ENCODE assay signal across 1 cellular context in the genomic region with DNA sequence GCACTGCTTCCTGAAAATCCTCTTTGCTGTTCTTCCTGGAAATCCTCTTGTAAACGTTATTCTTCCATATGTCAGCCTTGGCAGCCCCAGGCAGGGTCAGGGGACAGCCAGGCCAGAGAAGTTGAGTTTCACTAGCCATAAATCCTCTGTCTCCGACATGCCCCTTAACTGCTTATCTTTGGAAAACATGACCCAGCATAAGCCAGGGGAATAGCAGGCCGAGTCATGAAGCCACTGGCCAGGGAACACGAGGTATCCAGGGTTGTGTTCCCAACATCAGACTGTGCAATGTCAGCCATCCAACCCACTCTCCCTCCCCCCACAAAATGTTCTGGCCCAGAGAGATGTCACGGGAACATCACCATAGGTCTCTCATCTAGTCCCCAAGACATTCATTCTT.
TF ChIP-seq lines count a peak whose summit lies in the region.

No MANE protein-coding gene starts in this region.

TF ChIP-seq in K562, 482 proteins besides CTCF, POLR2A, EP300 and RAD21 (continued from another document and continues in another):
- TF ChIP-seq, protein P1, sequence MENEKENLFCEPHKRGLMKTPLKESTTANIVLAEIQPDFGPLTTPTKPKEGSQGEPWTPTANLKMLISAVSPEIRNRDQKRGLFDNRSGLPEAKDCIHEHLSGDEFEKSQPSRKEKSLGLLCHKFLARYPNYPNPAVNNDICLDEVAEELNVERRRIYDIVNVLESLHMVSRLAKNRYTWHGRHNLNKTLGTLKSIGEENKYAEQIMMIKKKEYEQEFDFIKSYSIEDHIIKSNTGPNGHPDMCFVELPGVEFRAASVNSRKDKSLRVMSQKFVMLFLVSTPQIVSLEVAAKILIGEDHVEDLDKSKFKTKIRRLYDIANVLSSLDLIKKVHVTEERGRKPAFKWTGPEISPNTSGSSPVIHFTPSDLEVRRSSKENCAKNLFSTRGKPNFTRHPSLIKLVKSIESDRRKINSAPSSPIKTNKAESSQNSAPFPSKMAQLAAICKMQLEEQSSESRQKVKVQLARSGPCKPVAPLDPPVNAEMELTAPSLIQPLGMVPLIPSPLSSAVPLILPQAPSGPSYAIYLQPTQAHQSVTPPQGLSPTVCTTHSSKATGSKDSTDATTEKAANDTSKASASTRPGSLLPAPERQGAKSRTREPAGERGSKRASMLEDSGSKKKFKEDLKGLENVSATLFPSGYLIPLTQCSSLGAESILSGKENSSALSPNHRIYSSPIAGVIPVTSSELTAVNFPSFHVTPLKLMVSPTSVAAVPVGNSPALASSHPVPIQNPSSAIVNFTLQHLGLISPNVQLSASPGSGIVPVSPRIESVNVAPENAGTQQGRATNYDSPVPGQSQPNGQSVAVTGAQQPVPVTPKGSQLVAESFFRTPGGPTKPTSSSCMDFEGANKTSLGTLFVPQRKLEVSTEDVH (IDR thresholded peaks at IDR 0.05; ENCODE audit: low read depth, partially characterized antibody), result no peak
- TF ChIP-seq, protein P2, sequence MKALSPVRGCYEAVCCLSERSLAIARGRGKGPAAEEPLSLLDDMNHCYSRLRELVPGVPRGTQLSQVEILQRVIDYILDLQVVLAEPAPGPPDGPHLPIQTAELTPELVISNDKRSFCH (CRISPR knock-in tag; IDR thresholded peaks at IDR 0.05), result no peak
- TF ChIP-seq, protein P2 (tag; IDR thresholded peaks at IDR 0.05), result no peak
- TF ChIP-seq NR2C1 (IDR thresholded peaks at IDR 0.05) (no peak), NR2C1 (tag; IDR thresholded peaks at IDR 0.05) (peak; percentile 81), JUND (IDR thresholded peaks at IDR 0.05; ENCODE audit: borderline replicate concordance, low read depth, low read length) (no peak), JUND (tag; IDR thresholded peaks at IDR 0.05; ENCODE audit: borderline replicate concordance, low read depth, low read length) (peak; percentile 56; the same call in 2 of the 3 replicates), ZNF316 (IDR thresholded peaks at IDR 0.05) (0 out of 2 replicates have a peak, but pooled peaks have one; percentile 11), ZNF239 (CRISPR knock-in tag; IDR thresholded peaks at IDR 0.05) (no peak), FOXA3 (CRISPR knock-in tag; conservative IDR thresholded peaks at IDR 0.05 in 1 of 2, IDR thresholded peaks at IDR 0.05 in 1 of 2) (no peak), POLR2AphosphoS2 (IDR thresholded peaks at IDR 0.05; ENCODE audit: low read length) (no peak), ETV1 (tag; conservative IDR thresholded peaks at IDR 0.05; ENCODE audit: low read depth) (0 out of 2 replicates have a peak, but pooled peaks have one; percentile 4), EZH2 (IDR thresholded peaks at IDR 0.05; ENCODE audit: borderline replicate concordance, low read depth, low read length) (no peak), TCF3 (CRISPR knock-in tag; IDR thresholded peaks at IDR 0.05) (no peak), MBD2 (IDR thresholded peaks at IDR 0.05; ENCODE audit: borderline replicate concordance, low read depth) (no peak), BCL6 (CRISPR knock-in tag; IDR thresholded peaks at IDR 0.05) (no peak), SMARCA4 (IDR thresholded peaks at IDR 0.05) (peak; percentile 39; the same call in 1 of the 2 replicates), ZNF174 (CRISPR knock-in tag; IDR thresholded peaks at IDR 0.05) (no peak), ZNF57 (CRISPR knock-in tag; IDR thresholded peaks at IDR 0.05) (no peak), MAFF (IDR thresholded peaks at IDR 0.05; ENCODE audit: low read length) (peak; percentile 32; the same call in 1 of the 2 replicates), CEBPG (CRISPR knock-in tag; IDR thresholded peaks at IDR 0.05) (no peak), CEBPG (tag; conservative IDR thresholded peaks at IDR 0.05 in 1 of 2, IDR thresholded peaks at IDR 0.05 in 1 of 2) (no peak), POLR2AphosphoS5 (IDR thresholded peaks at IDR 0.05; ENCODE audit: control insufficient read depth, insufficient read depth, low read depth, low read length) (no peak), CBFA2T3 (IDR thresholded peaks at IDR 0.05) (peak; percentile 41; the same call in 1 of the 2 replicates), FOXK2 (conservative IDR thresholded peaks at IDR 0.05 in 1 of 2, IDR thresholded peaks at IDR 0.05 in 1 of 2; ENCODE audit: low read depth in 2 of 2) (no peak), MEF2A (IDR thresholded peaks at IDR 0.05; ENCODE audit: control insufficient read depth, low read depth, low read length) (no peak), ZNF431 (CRISPR knock-in tag; IDR thresholded peaks at IDR 0.05) (no peak), NR2C2 (CRISPR knock-in tag; IDR thresholded peaks at IDR 0.05) (no peak), NR2C2 (tag; IDR thresholded peaks at IDR 0.05) (peak; percentile 83), ZNF76 (CRISPR knock-in tag; IDR thresholded peaks at IDR 0.05; ENCODE audit: borderline replicate concordance) (no peak), YY1 (IDR thresholded peaks at IDR 0.05; ENCODE audit: borderline replicate concordance in 1 of 3, control insufficient read depth in 1 of 3, extremely low read depth in 1 of 3, insufficient read depth in 3 of 3, insufficient read length in 1 of 3, insufficient replicate concordance in 2 of 3, low read depth in 1 of 3, low read length in 2 of 3) (no peak), ZNF184 (CRISPR knock-in tag; IDR thresholded peaks at IDR 0.05) (no peak), RCOR1 (IDR thresholded peaks at IDR 0.05; ENCODE audit: borderline replicate concordance in 1 of 2, low read depth in 2 of 2, low read length in 2 of 2) (peak in 1 of 2 experiments; percentile 25; a peak in 1 of 4 replicates), RBM34 (IDR thresholded peaks at IDR 0.05; ENCODE audit: borderline replicate concordance, insufficient read depth, low read length) (no peak), ZNF354B (CRISPR knock-in tag; IDR thresholded peaks at IDR 0.05) (no peak), HDAC3 (IDR thresholded peaks at IDR 0.05; ENCODE audit: borderline replicate concordance, partially characterized antibody) (no peak), NR4A1 (CRISPR knock-in tag; IDR thresholded peaks at IDR 0.05) (no peak), NR4A1 (tag; IDR thresholded peaks at IDR 0.05) (peak; percentile 55; the same call in 1 of the 2 replicates), NELFE (IDR thresholded peaks at IDR 0.05; ENCODE audit: insufficient read depth, insufficient read length) (no peak), ZEB2 (IDR thresholded peaks at IDR 0.05) (no peak)
- TF ChIP-seq, protein P3, sequence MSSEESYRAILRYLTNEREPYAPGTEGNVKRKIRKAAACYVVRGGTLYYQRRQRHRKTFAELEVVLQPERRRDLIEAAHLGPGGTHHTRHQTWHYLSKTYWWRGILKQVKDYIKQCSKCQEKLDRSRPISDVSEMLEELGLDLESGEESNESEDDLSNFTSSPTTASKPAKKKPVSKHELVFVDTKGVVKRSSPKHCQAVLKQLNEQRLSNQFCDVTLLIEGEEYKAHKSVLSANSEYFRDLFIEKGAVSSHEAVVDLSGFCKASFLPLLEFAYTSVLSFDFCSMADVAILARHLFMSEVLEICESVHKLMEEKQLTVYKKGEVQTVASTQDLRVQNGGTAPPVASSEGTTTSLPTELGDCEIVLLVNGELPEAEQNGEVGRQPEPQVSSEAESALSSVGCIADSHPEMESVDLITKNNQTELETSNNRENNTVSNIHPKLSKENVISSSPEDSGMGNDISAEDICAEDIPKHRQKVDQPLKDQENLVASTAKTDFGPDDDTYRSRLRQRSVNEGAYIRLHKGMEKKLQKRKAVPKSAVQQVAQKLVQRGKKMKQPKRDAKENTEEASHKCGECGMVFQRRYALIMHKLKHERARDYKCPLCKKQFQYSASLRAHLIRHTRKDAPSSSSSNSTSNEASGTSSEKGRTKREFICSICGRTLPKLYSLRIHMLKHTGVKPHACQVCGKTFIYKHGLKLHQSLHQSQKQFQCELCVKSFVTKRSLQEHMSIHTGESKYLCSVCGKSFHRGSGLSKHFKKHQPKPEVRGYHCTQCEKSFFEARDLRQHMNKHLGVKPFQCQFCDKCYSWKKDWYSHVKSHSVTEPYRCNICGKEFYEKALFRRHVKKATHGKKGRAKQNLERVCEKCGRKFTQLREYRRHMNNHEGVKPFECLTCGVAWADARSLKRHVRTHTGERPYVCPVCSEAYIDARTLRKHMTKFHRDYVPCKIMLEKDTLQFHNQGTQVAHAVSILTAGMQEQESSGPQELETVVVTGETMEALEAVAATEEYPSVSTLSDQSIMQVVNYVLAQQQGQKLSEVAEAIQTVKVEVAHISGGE (CRISPR knock-in tag; IDR thresholded peaks at IDR 0.05), result peak in 1 of 3 experiments; percentile 58; a peak in 1 of 6 replicates
- TF ChIP-seq, protein P4, sequence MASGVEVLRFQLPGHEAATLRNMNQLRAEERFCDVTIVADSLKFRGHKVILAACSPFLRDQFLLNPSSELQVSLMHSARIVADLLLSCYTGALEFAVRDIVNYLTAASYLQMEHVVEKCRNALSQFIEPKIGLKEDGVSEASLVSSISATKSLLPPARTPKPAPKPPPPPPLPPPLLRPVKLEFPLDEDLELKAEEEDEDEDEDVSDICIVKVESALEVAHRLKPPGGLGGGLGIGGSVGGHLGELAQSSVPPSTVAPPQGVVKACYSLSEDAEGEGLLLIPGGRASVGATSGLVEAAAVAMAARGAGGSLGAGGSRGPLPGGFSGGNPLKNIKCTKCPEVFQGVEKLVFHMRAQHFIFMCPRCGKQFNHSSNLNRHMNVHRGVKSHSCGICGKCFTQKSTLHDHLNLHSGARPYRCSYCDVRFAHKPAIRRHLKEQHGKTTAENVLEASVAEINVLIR (CRISPR knock-in tag; IDR thresholded peaks at IDR 0.05), result no peak
- TF ChIP-seq, protein P5, sequence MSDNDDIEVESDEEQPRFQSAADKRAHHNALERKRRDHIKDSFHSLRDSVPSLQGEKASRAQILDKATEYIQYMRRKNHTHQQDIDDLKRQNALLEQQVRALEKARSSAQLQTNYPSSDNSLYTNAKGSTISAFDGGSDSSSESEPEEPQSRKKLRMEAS (CRISPR knock-in tag; IDR thresholded peaks at IDR 0.05), result no peak
- TF ChIP-seq, protein P6, sequence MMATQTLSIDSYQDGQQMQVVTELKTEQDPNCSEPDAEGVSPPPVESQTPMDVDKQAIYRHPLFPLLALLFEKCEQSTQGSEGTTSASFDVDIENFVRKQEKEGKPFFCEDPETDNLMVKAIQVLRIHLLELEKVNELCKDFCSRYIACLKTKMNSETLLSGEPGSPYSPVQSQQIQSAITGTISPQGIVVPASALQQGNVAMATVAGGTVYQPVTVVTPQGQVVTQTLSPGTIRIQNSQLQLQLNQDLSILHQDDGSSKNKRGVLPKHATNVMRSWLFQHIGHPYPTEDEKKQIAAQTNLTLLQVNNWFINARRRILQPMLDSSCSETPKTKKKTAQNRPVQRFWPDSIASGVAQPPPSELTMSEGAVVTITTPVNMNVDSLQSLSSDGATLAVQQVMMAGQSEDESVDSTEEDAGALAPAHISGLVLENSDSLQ (IDR thresholded peaks at IDR 0.05), result peak; percentile 91
- TF ChIP-seq, protein P7, sequence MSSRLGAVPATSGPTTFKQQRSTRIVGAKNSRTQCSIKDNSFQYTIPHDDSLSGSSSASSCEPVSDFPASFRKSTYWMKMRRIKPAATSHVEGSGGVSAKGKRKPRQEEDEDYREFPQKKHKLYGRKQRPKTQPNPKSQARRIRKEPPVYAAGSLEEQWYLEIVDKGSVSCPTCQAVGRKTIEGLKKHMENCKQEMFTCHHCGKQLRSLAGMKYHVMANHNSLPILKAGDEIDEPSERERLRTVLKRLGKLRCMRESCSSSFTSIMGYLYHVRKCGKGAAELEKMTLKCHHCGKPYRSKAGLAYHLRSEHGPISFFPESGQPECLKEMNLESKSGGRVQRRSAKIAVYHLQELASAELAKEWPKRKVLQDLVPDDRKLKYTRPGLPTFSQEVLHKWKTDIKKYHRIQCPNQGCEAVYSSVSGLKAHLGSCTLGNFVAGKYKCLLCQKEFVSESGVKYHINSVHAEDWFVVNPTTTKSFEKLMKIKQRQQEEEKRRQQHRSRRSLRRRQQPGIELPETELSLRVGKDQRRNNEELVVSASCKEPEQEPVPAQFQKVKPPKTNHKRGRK (tag; IDR thresholded peaks at IDR 0.05), result no peak
- TF ChIP-seq, protein P8, sequence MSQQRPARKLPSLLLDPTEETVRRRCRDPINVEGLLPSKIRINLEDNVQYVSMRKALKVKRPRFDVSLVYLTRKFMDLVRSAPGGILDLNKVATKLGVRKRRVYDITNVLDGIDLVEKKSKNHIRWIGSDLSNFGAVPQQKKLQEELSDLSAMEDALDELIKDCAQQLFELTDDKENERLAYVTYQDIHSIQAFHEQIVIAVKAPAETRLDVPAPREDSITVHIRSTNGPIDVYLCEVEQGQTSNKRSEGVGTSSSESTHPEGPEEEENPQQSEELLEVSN (IDR thresholded peaks at IDR 0.05; ENCODE audit: borderline replicate concordance in 1 of 2, extremely low read depth in 1 of 2, insufficient read depth in 1 of 2, insufficient read length in 1 of 2, low read depth in 1 of 2, low read length in 1 of 2, poor library complexity in 1 of 2, severe bottlenecking in 1 of 2), result peak in 1 of 2 experiments; percentile 15
- TF ChIP-seq, protein P9, sequence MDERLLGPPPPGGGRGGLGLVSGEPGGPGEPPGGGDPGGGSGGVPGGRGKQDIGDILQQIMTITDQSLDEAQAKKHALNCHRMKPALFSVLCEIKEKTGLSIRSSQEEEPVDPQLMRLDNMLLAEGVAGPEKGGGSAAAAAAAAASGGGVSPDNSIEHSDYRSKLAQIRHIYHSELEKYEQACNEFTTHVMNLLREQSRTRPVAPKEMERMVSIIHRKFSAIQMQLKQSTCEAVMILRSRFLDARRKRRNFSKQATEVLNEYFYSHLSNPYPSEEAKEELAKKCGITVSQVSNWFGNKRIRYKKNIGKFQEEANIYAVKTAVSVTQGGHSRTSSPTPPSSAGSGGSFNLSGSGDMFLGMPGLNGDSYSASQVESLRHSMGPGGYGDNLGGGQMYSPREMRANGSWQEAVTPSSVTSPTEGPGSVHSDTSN (CRISPR knock-in tag; IDR thresholded peaks at IDR 0.05; ENCODE audit: low read depth), result no peak
- TF ChIP-seq, protein P9 (tag; conservative IDR thresholded peaks at IDR 0.05; ENCODE audit: low read depth), result peak; percentile 98
- TF ChIP-seq, protein P10, sequence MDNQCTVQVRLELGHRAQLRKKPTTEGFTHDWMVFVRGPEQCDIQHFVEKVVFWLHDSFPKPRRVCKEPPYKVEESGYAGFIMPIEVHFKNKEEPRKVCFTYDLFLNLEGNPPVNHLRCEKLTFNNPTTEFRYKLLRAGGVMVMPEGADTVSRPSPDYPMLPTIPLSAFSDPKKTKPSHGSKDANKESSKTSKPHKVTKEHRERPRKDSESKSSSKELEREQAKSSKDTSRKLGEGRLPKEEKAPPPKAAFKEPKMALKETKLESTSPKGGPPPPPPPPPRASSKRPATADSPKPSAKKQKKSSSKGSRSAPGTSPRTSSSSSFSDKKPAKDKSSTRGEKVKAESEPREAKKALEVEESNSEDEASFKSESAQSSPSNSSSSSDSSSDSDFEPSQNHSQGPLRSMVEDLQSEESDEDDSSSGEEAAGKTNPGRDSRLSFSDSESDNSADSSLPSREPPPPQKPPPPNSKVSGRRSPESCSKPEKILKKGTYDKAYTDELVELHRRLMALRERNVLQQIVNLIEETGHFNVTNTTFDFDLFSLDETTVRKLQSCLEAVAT (IDR thresholded peaks at IDR 0.05), result 0 out of 4 replicates have a peak, but pooled peaks of 1 of the 2 experiments have one; percentile 32
